Comparison of ENCODE assay signal across 12 cellular contexts in the genomic region with DNA sequence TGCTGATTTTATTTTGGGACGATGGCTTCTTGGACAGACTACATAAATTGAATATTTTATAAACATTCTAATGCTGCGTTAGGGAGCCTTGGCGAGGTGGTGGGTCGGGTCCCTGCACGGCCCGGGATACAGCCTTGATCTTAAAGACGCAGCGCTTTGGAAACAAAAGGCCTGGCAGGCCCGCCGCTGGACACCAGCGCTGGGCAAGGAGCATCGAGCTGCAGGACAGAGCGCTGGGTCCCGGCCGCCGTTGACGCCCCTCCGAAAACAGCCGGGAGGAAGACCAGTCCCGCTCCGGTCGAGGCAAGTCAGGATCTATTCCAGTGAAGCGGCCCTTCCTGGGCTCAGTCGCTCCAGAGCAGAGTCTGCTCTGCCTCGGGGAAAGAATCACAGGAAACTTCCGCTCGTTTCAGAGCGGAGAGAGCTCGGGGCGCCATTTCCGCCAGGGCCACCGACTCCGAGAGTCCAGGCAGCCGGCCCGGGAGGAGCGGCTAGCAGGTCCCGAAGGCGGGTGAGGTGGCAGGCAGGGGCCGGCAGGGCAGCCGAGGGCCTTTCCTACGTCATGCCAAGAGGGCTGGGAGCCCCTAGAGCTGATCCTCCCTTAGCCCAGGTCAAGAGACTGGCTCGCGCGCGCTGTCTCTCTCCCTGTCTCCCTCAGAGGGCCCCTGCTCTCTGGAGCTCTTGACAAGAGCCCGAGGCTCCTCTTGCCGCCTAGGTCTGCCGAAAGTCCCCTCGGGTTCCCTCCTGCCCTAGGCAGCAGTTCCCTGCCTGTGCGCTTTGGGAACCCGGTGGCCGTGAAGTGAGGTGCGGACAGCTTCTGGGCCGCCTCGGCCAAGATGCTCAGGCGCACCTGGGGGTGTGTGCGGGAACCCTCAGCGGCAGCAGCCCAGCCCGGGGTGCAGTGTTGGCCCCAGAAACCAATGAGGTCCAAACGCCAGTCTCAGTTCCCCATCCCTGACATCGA. TPM values are rescaled to one million over a fixed set of nuclear protein-coding genes. Genes with fewer than 3 reads are reported as not detected.
A peak's percentile ranks its signal among the peaks of the same experiment; 100 is the strongest.
DNase-seq lines count a peak whose midpoint lies in the region; ATAC-seq lines count a peak whose summit lies in the region.
"Had no signal": no experiment of that assay in that cellular context is flagged by ENCODE, and none has a peak within 500 bp of the region (broad histone marks: within the 10 kb centered on the region; RNA-seq: fewer than 3 reads in every experiment).

No MANE protein-coding gene starts in this region.

- no peaks in the 10 kb centered on the region for H3K36me3 ChIP-seq in HUES6 (ENCODE audit: control insufficient read depth, insufficient read depth, low read length)

- peaks cover 62% of the 10 kb centered on the region for H3K27me3 Mint-ChIP-seq in activated CD4-positive, alpha-beta T cell treated with anti-CD3 and anti-CD28 coated beads for 36 hours

- peak; percentile 10 for DNase-seq in activated CD4-positive, alpha-beta T cell treated with anti-CD3 and anti-CD28 coated beads for 36 hours
- DNase-seq in activated CD4-positive, alpha-beta T cell treated with anti-CD3 and anti-CD28 coated beads, Interleukin-2, amount 50 U/mL, for 48 hours: no peak
- DNase-seq in right cardiac atrium (no peak), sciatic nerve (ENCODE audit: low spot score) (no peak), kidney tubule cell (ENCODE audit: low spot score) (no peak), cortex of kidney (lab: John Stamatoyannopoulos, UW) (no peak)
- DNase-seq: AML-193; effector CD4-positive, alpha-beta T cell had no signal

- WGBS in right cardiac atrium: 2% methylated on average over 61 of the region's 61 CpGs

- H3K9me3 Mint-ChIP-seq in activated CD4-positive, alpha-beta T cell treated with anti-CD3 and anti-CD28 coated beads for 36 hours (ENCODE audit: low read depth): no peaks in the 10 kb centered on the region

- CTCF ChIA-PET in activated CD4-positive, alpha-beta T cell treated with anti-CD3 and anti-CD28 coated beads for 36 hours (lab: Charles Lee): no interaction called here

- peak; percentile 31 for ATAC-seq in activated CD4-positive, alpha-beta T cell treated with anti-CD3 and anti-CD28 coated beads for 36 hours
- ATAC-seq in right cardiac atrium: peak; percentile 8 to 19
- ATAC-seq in sciatic nerve: peak; percentile 39
- ATAC-seq in HG03097 (IDR thresholded peaks at IDR 0.05; ENCODE audit: low FRiP score, unreplicated experiment): no peak

- H3K27me3 ChIP-seq in HUES6 (ENCODE audit: control insufficient read depth, insufficient read depth, low read length): peaks cover 99% of the 10 kb centered on the region
- H3K27me3 ChIP-seq in right cardiac atrium (ENCODE audit: control insufficient read depth, insufficient read depth): no peaks in the 10 kb centered on the region

- H3K9me3 ChIP-seq in HUES6 (ENCODE audit: control insufficient read depth, insufficient read depth, low read depth, low read length) (no peaks in the 10 kb centered on the region), right cardiac atrium (ENCODE audit: control insufficient read depth, low read length) (no peaks in the 10 kb centered on the region)

- H3K4me3 Mint-ChIP-seq in activated CD4-positive, alpha-beta T cell treated with anti-CD3 and anti-CD28 coated beads for 36 hours: no peak overlapping the region

- H3K9ac ChIP-seq in HUES6 (ENCODE audit: low read length): no peak overlapping the region

- intact Hi-C loops in activated CD4-positive, alpha-beta T cell treated with anti-CD3 and anti-CD28 coated beads for 36 hours (cut with DNase I, micrococcal nuclease): loop anchor here (5.0 kb wide), 3 partner anchors 210 to 740 kb away; partner anchors contain the start of gene OGDHL (in 1 of the 2)
- intact Hi-C loops in right cardiac atrium (cut with DNase I): no loop called here
- intact Hi-C loops in sciatic nerve (cut with DNase I): no loop called here

- H3K27ac ChIP-seq in HUES6 (ENCODE audit: low read depth, low read length) (no peak overlapping the region), right cardiac atrium (ENCODE audit: low read length) (no peak overlapping the region)

- H3K4me1 ChIP-seq in HUES6 (ENCODE audit: control insufficient read depth, insufficient read depth, low read length): peaks cover 8% of the 10 kb centered on the region
- H3K4me1 ChIP-seq in right cardiac atrium (ENCODE audit: control insufficient read depth, insufficient read depth, low read length): peaks cover 5% of the 10 kb centered on the region

- POLR2A ChIA-PET in activated CD4-positive, alpha-beta T cell treated with anti-CD3 and anti-CD28 coated beads for 36 hours (lab: Charles Lee): no interaction called here

- peaks cover 8% of the 10 kb centered on the region for H3K4me1 Mint-ChIP-seq in activated CD4-positive, alpha-beta T cell treated with anti-CD3 and anti-CD28 coated beads for 36 hours

- H3K4me3 ChIP-seq in HUES6 (ENCODE audit: low read depth, low read length) (peak overlapping the region; percentile 75), right cardiac atrium (ENCODE audit: low read length) (no peak overlapping the region)
- H3K4me3 ChIP-seq: lung had no signal

- no peaks in the 10 kb centered on the region for H3K36me3 Mint-ChIP-seq in activated CD4-positive, alpha-beta T cell treated with anti-CD3 and anti-CD28 coated beads for 36 hours (ENCODE audit: low read depth)

- no peak overlapping the region for H3K27ac Mint-ChIP-seq in activated CD4-positive, alpha-beta T cell treated with anti-CD3 and anti-CD28 coated beads for 36 hours

RNA-seq across cellular contexts. Expression of gene DRGX, which starts 1.4 kb away (rescaled TPM):
- total RNA-seq in activated CD4-positive, alpha-beta T cell treated with anti-CD3 and anti-CD28 coated beads for 36 hours: not detected
- total RNA-seq in right cardiac atrium (not detected), sciatic nerve (not detected)
- not detected for polyA plus RNA-seq in right cardiac atrium
- total RNA-seq: lung, OCI-LY7 had no signal

Comparison
In these comparisons a context has a peak if more than half of its experiments do, and no peak if none do; other contexts are left out.
1. intact Hi-C loops: an anchor here in activated CD4-positive, alpha-beta T cell treated with anti-CD3 and anti-CD28 coated beads for 36 hours (5.0 kb wide); none called in right cardiac atrium and sciatic nerve.